In genomic region chr13:46101488-46102289, GRCh38 we compare ENCODE assay signal across 12 cellular contexts.
A peak's percentile ranks its signal among the peaks of the same experiment; 100 is the strongest.
DNase-seq lines count a peak whose midpoint lies in the region; ATAC-seq lines count a peak whose summit lies in the region.
"Had no signal": no experiment of that assay in that cellular context is flagged by ENCODE, and none has a peak within 500 bp of the region (broad histone marks: within the 10 kb centered on the region; RNA-seq: fewer than 3 reads in every experiment).

No MANE protein-coding gene starts in this region.

- ATAC-seq in HG03432 (IDR thresholded peaks at IDR 0.05; ENCODE audit: unreplicated experiment) (peak; percentile 46), GM19467 (IDR thresholded peaks at IDR 0.05; ENCODE audit: unreplicated experiment) (no peak)
- ATAC-seq: left colon, Panc1 had no signal

- DNase-seq in GF-D8 (lab: John Stamatoyannopoulos, UW) (peak; percentile 61), SKM-1 treated with dmso at 0.1 percent for 144 hours (lab: John Stamatoyannopoulos, UW; ENCODE audit: unreplicated experiment) (peak; percentile 59), midbrain (lab: John Stamatoyannopoulos, UW) (peak; percentile 42), SHP77 (lab: John Stamatoyannopoulos, UW) (no peak), NCI-H1048 (lab: John Stamatoyannopoulos, UW) (no peak)
- DNase-seq: activated gamma-delta T cell treated with Interleukin-2 at 50 U/mL for 16 hours, H7, left colon, NCI-H1930 had no signal

Comparison
In these comparisons a context has a peak if more than half of its experiments do, and no peak if none do; other contexts are left out.
1. DNase-seq: peak in GF-D8 (single experiment), SKM-1 treated with dmso at 0.1 percent for 144 hours (single experiment) and midbrain (single experiment); none in SHP77 (0 of 2) and NCI-H1048 (single experiment).